Comparison of ENCODE assay signal across 35 cellular contexts in genomic region chr9:122936464-122936863, GRCh38.
"Had no signal": no experiment of that assay in that cellular context is flagged by ENCODE, and none has a peak within 500 bp of the region (broad histone marks: within the 10 kb centered on the region; RNA-seq: fewer than 3 reads in every experiment).

No MANE protein-coding gene starts in this region.

- H3K27ac ChIP-seq: RWPE1, WERI-Rb-1 had no signal

- H3K4me3 ChIP-seq: MG63 had no signal

- DNase-seq: activated CD4-positive, alpha-beta T cell treated with anti-CD3 and anti-CD28 coated beads, Interleukin-2, amount 10 ng/mL, durations not matched to agents 24 days and 14 days; activated CD4-positive, alpha-beta T cell treated with anti-CD3 and anti-CD28 coated beads, Interleukin-2, amount 50 U/mL, for 4 hours; activated CD8-positive, alpha-beta T cell treated with anti-CD3 and anti-CD28 coated beads for 36 hours; activated gamma-delta T cell treated with Interleukin-2 at 50 U/mL for 16 hours; activated naive CD4-positive, alpha-beta T cell treated with anti-CD3 and anti-CD28 coated beads, Interleukin-2, amount 10 ng/mL, durations not matched to agents 7 days and 5 days; activated naive CD8-positive, alpha-beta T cell treated with anti-CD3 and anti-CD28 coated beads, Interleukin-2, amount 50 U/mL, for 24 hours; activated T-cell treated with anti-CD3 and anti-CD28 coated beads, Interleukin-2, amount 50 U/mL, for 1 hour; activated T-cell treated with anti-CD3 and anti-CD28 coated beads, Interleukin-2, amount 50 U/mL, for 72 hours; anterior cingulate cortex; central memory CD4-positive, alpha-beta T cell; Kasumi-1; KG1; MG63; MV-4-11; NCI-H1092; NCI-H1694; NCI-H1930; NCI-H2081 treated with DMSO at 0.1 percent for 48 hours; NCI-H345; NCI-H510A; NCI-H526; NCI-H748 treated with DMSO at 0.1 percent for 48 hours; NK-92 treated with Interleukin-12 subunit alpha and Interleukin-12 subunit beta, amount 100 ng/mL, for 24 hours; PC-3; SIG-M5; SW 1271; T-helper 1 cell; T-helper 2 cell; T-helper 9 cell; WERI-Rb-1 had no signal

- H3K27me3 ChIP-seq: MG63 had no signal

- H3K27me3 Mint-ChIP-seq: activated CD4-positive, alpha-beta T cell treated with anti-CD3 and anti-CD28 coated beads, Interleukin-2, amount 10 ng/mL, durations not matched to agents 24 days and 14 days; activated CD8-positive, alpha-beta T cell treated with anti-CD3 and anti-CD28 coated beads for 36 hours; activated naive CD4-positive, alpha-beta T cell treated with anti-CD3 and anti-CD28 coated beads, Interleukin-2, amount 10 ng/mL, durations not matched to agents 7 days and 5 days; activated naive CD8-positive, alpha-beta T cell; activated naive CD8-positive, alpha-beta T cell treated with anti-CD3 and anti-CD28 coated beads, Interleukin-2, amount 50 U/mL, for 24 hours had no signal

- ATAC-seq: activated CD8-positive, alpha-beta T cell treated with anti-CD3 and anti-CD28 coated beads for 36 hours; activated naive CD8-positive, alpha-beta T cell treated with anti-CD3 and anti-CD28 coated beads, Interleukin-2, amount 50 U/mL, for 24 hours; activated T-cell treated with anti-CD3 and anti-CD28 coated beads, Interleukin-2, amount 50 U/mL, for 72 hours; PC-3; Right ventricle myocardium inferior had no signal

- H3K4me3 Mint-ChIP-seq: activated CD4-positive, alpha-beta T cell treated with anti-CD3 and anti-CD28 coated beads, Interleukin-2, amount 10 ng/mL, durations not matched to agents 24 days and 14 days; activated CD8-positive, alpha-beta T cell treated with anti-CD3 and anti-CD28 coated beads for 36 hours; activated naive CD4-positive, alpha-beta T cell treated with anti-CD3 and anti-CD28 coated beads, Interleukin-2, amount 10 ng/mL, durations not matched to agents 7 days and 5 days; activated naive CD8-positive, alpha-beta T cell; activated naive CD8-positive, alpha-beta T cell treated with anti-CD3 and anti-CD28 coated beads, Interleukin-2, amount 50 U/mL, for 24 hours; activated T-cell treated with anti-CD3 and anti-CD28 coated beads, Interleukin-2, amount 50 U/mL, for 72 hours had no signal

- H3K27ac Mint-ChIP-seq: activated CD4-positive, alpha-beta T cell treated with anti-CD3 and anti-CD28 coated beads, Interleukin-2, amount 10 ng/mL, durations not matched to agents 24 days and 14 days; activated CD8-positive, alpha-beta T cell treated with anti-CD3 and anti-CD28 coated beads for 36 hours; activated naive CD4-positive, alpha-beta T cell treated with anti-CD3 and anti-CD28 coated beads, Interleukin-2, amount 10 ng/mL, durations not matched to agents 7 days and 5 days; activated naive CD8-positive, alpha-beta T cell; activated naive CD8-positive, alpha-beta T cell treated with anti-CD3 and anti-CD28 coated beads, Interleukin-2, amount 50 U/mL, for 24 hours; activated T-helper 2 cell treated with anti-CD3 and anti-CD28 coated beads, Interferon-gamma antibody, Interleukin-2, Interleukin-4, amounts not matched to agents 10 μg/mL and 5 μg/mL and 100 μg/mL, durations not matched to agents 14 hours and 24 hours and 36 hours had no signal

- H3K9me3 Mint-ChIP-seq: activated CD4-positive, alpha-beta T cell treated with anti-CD3 and anti-CD28 coated beads, Interleukin-2, amount 10 ng/mL, durations not matched to agents 24 days and 14 days; activated CD8-positive, alpha-beta T cell treated with anti-CD3 and anti-CD28 coated beads for 36 hours; activated naive CD4-positive, alpha-beta T cell treated with anti-CD3 and anti-CD28 coated beads, Interleukin-2, amount 10 ng/mL, durations not matched to agents 7 days and 5 days; activated naive CD8-positive, alpha-beta T cell treated with anti-CD3 and anti-CD28 coated beads, Interleukin-2, amount 50 U/mL, for 24 hours; activated T-cell treated with anti-CD3 and anti-CD28 coated beads, Interleukin-2, amount 50 U/mL, for 72 hours; activated T-helper 2 cell treated with anti-CD3 and anti-CD28 coated beads, Interferon-gamma antibody, Interleukin-2, Interleukin-4, amounts not matched to agents 10 μg/mL and 5 μg/mL and 100 μg/mL, durations not matched to agents 14 hours and 24 hours and 36 hours; brain had no signal
